9 cellular contexts compared by ENCODE assay signal in the genomic region with DNA sequence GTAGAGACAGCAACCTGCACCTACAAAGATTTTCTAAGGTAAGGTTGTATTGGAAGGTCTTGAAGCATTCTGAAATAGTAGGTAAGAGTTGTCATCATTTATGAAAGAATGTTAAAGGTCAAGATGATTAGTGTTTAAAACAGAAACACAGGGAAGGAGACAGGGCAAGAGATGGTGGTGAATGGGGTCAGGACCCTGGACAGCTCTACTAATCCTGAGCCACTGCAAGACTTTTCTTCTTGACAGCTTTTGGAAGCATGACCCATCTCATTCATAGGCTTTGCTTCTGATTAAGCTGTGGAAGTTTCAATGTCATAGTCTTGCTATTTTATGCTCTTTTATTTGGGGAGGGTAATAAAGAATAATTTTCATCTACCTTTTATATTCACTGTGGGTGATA.
DNase-seq lines count a peak whose midpoint lies in the region; ATAC-seq and TF ChIP-seq lines count a peak whose summit lies in the region.
"Had no signal": no experiment of that assay in that cellular context is flagged by ENCODE, and none has a peak within 500 bp of the region (broad histone marks: within the 10 kb centered on the region; RNA-seq: fewer than 3 reads in every experiment).

No MANE protein-coding gene starts in this region.

- peaks cover 13% of the 10 kb centered on the region for H3K27me3 Mint-ChIP-seq in activated CD4-positive, alpha-beta T cell treated with anti-CD3 and anti-CD28 coated beads for 36 hours
- H3K27me3 Mint-ChIP-seq in stimulated activated naive B cell treated with anti-CD40 and anti-IgM and Interleukin-4, amounts not matched to agents 10 μg/mL and 1 μg/mL and 100 μg/mL, for 72 hours: peaks cover 18 to 20% of the 10 kb centered on the region in 2 donors

- DNase-seq in activated CD4-positive, alpha-beta T cell treated with anti-CD3 and anti-CD28 coated beads for 36 hours: peak; percentile 49
- DNase-seq in activated CD4-positive, alpha-beta T cell treated with anti-CD3 and anti-CD28 coated beads for 4 hours: no peak
- DNase-seq in RPMI7951 (ENCODE audit: low read depth): peak; percentile 2
- peak; percentile 4 for DNase-seq in epithelial cell of proximal tubule (ENCODE audit: low read depth)
- peak; percentile 23 for DNase-seq in stimulated activated CD4-positive, alpha-beta T cell treated with anti-CD3 and anti-CD28 coated beads, Interleukin-15, amount 100 ng/mL, for 24 hours
- DNase-seq in stimulated activated naive B cell treated with anti-CD40 and anti-IgM and Interleukin-4, amounts not matched to agents 10 μg/mL and 1 μg/mL and 100 μg/mL, for 72 hours: no peak
- DNase-seq in NCI-H2107 treated with DMSO at 0.1 percent for 48 hours (lab: John Stamatoyannopoulos, UW; ENCODE audit: unreplicated experiment): no peak
- DNase-seq in dorsolateral prefrontal cortex: no peak
- DNase-seq: NCI-H1417 treated with DMSO at 0.1 percent for 48 hours had no signal

- CTCF ChIA-PET in activated CD4-positive, alpha-beta T cell treated with anti-CD3 and anti-CD28 coated beads for 36 hours (lab: Charles Lee): no interaction called here

- no peaks in the 10 kb centered on the region for H3K9me3 Mint-ChIP-seq in activated CD4-positive, alpha-beta T cell treated with anti-CD3 and anti-CD28 coated beads for 36 hours (ENCODE audit: low read depth)
- peaks cover 0 to 1% of the 10 kb centered on the region in 2 donors for H3K9me3 Mint-ChIP-seq in stimulated activated naive B cell treated with anti-CD40 and anti-IgM and Interleukin-4, amounts not matched to agents 10 μg/mL and 1 μg/mL and 100 μg/mL, for 72 hours

- no peak overlapping the region for H3K27ac ChIP-seq in dorsolateral prefrontal cortex

- H3K27me3 ChIP-seq in dorsolateral prefrontal cortex: peaks cover 0 to 2% (median 0%) of the 10 kb centered on the region in 45 donors

- POLR2A ChIA-PET in activated CD4-positive, alpha-beta T cell treated with anti-CD3 and anti-CD28 coated beads for 36 hours (lab: Charles Lee): no interaction called here

- no peaks in the 10 kb centered on the region for H3K36me3 Mint-ChIP-seq in activated CD4-positive, alpha-beta T cell treated with anti-CD3 and anti-CD28 coated beads for 36 hours (ENCODE audit: low read depth)
- no peaks in the 10 kb centered on the region for H3K36me3 Mint-ChIP-seq in stimulated activated naive B cell treated with anti-CD40 and anti-IgM and Interleukin-4, amounts not matched to agents 10 μg/mL and 1 μg/mL and 100 μg/mL, for 72 hours

- intact Hi-C loops in activated CD4-positive, alpha-beta T cell treated with anti-CD3 and anti-CD28 coated beads for 36 hours (cut with DNase I, micrococcal nuclease): no loop called here
- intact Hi-C loops in dorsolateral prefrontal cortex (cut with DNase I): no loop called here

- H3K27ac Mint-ChIP-seq in activated CD4-positive, alpha-beta T cell treated with anti-CD3 and anti-CD28 coated beads for 36 hours: no peak overlapping the region
- H3K27ac Mint-ChIP-seq in stimulated activated naive B cell treated with anti-CD40 and anti-IgM and Interleukin-4, amounts not matched to agents 10 μg/mL and 1 μg/mL and 100 μg/mL, for 72 hours: no peak overlapping the region

- H3K4me3 Mint-ChIP-seq in activated CD4-positive, alpha-beta T cell treated with anti-CD3 and anti-CD28 coated beads for 36 hours: no peak overlapping the region
- H3K4me3 Mint-ChIP-seq in stimulated activated naive B cell treated with anti-CD40 and anti-IgM and Interleukin-4, amounts not matched to agents 10 μg/mL and 1 μg/mL and 100 μg/mL, for 72 hours: no peak overlapping the region

- H3K4me3 ChIP-seq in epithelial cell of proximal tubule (ENCODE audit: low read depth, low read length): no peak overlapping the region
- H3K4me3 ChIP-seq in dorsolateral prefrontal cortex: no peak overlapping the region

- TF ChIP-seq CTCF in epithelial cell of proximal tubule (conservative IDR thresholded peaks at IDR 0.05; ENCODE audit: low read depth, low read length) (no peak), dorsolateral prefrontal cortex (IDR thresholded peaks at IDR 0.05 in 54 of 56, conservative IDR thresholded peaks at IDR 0.05 in 2 of 56; ENCODE audit: low read depth in 1 of 56, partially characterized antibody in 56 of 56) (no peak)

- no peak for ATAC-seq in activated CD4-positive, alpha-beta T cell treated with anti-CD3 and anti-CD28 coated beads for 36 hours
- ATAC-seq in stimulated activated naive B cell treated with anti-CD40 and anti-IgM and Interleukin-4, amounts not matched to agents 10 μg/mL and 1 μg/mL and 100 μg/mL, for 72 hours (replicated peaks): no peak

- no peaks in the 10 kb centered on the region for H3K4me1 Mint-ChIP-seq in activated CD4-positive, alpha-beta T cell treated with anti-CD3 and anti-CD28 coated beads for 36 hours
- no peaks in the 10 kb centered on the region for H3K4me1 Mint-ChIP-seq in stimulated activated naive B cell treated with anti-CD40 and anti-IgM and Interleukin-4, amounts not matched to agents 10 μg/mL and 1 μg/mL and 100 μg/mL, for 72 hours

Comparison
In these comparisons a context has a peak if more than half of its experiments do, and no peak if none do; other contexts are left out.
1. DNase-seq: peak in activated CD4-positive, alpha-beta T cell treated with anti-CD3 and anti-CD28 coated beads for 36 hours (single experiment), RPMI7951 (single experiment), epithelial cell of proximal tubule (single experiment) and stimulated activated CD4-positive, alpha-beta T cell treated with anti-CD3 and anti-CD28 coated beads, Interleukin-15, amount 100 ng/mL, for 24 hours (single experiment); none in activated CD4-positive, alpha-beta T cell treated with anti-CD3 and anti-CD28 coated beads for 4 hours (0 of 2), stimulated activated naive B cell treated with anti-CD40 and anti-IgM and Interleukin-4, amounts not matched to agents 10 μg/mL and 1 μg/mL and 100 μg/mL, for 72 hours (single experiment), NCI-H2107 treated with DMSO at 0.1 percent for 48 hours (single experiment) and dorsolateral prefrontal cortex (0 of 10).